In genomic region chr17:6979440-6979839, GRCh38 we compare ENCODE assay signal across 2 cellular contexts. TPM values are rescaled to one million over a fixed set of nuclear protein-coding genes. Genes with fewer than 3 reads are reported as not detected.
"Had no signal": no experiment of that assay in that cellular context is flagged by ENCODE, and none has a peak within 500 bp of the region (broad histone marks: within the 10 kb centered on the region; RNA-seq: fewer than 3 reads in every experiment).

No MANE protein-coding gene starts in this region.

RNA-seq across cellular contexts. Expression of gene ALOX12, which starts 16.4 kb away (rescaled TPM):
- total RNA-seq: G401, GM12878 had no signal

RNA-seq across cellular contexts. Expression of gene BCL6B, which starts 43.4 kb away (rescaled TPM):
- total RNA-seq: G401 had no signal
